22 cellular contexts compared by ENCODE assay signal in genomic region chr2:37052600-37053332, GRCh38. TPM values are rescaled to one million over a fixed set of nuclear protein-coding genes. Genes with fewer than 3 reads are reported as not detected.
DNase-seq lines count a peak whose midpoint lies in the region; ATAC-seq, FAIRE-seq and TF ChIP-seq lines count a peak whose summit lies in the region.
"Had no signal": no experiment of that assay in that cellular context is flagged by ENCODE, and none has a peak within 500 bp of the region (broad histone marks: within the 10 kb centered on the region; RNA-seq: fewer than 3 reads in every experiment).

No MANE protein-coding gene starts in this region.

- POLR2A ChIA-PET in K562 (lab: Yijun Ruan, JAX) = no interaction called here
- POLR2A ChIA-PET in activated CD4-positive, alpha-beta T cell treated with anti-CD3 and anti-CD28 coated beads for 36 hours (lab: Charles Lee) = no interaction called here

- ATAC-seq in CD4-positive, CD25-positive, alpha-beta regulatory T cell (ENCODE audit: low read depth in 2 of 2) = no peak
- no peak for ATAC-seq in K562
- no peak for ATAC-seq in activated CD4-positive, alpha-beta T cell treated with anti-CD3 and anti-CD28 coated beads for 36 hours
- ATAC-seq: GM23338, Panc1 had no signal

- H3K4me3 Mint-ChIP-seq in CD4-positive, CD25-positive, alpha-beta regulatory T cell = no peak overlapping the region
- H3K4me3 Mint-ChIP-seq in activated CD4-positive, alpha-beta T cell treated with anti-CD3 and anti-CD28 coated beads for 36 hours = no peak overlapping the region
- H3K4me3 Mint-ChIP-seq: CD8-positive, alpha-beta memory T cell; GM23338 had no signal

- H3K36me3 ChIP-seq in CD4-positive, CD25-positive, alpha-beta regulatory T cell (ENCODE audit: control insufficient read depth, insufficient read depth, low read length) = peaks cover 85% of the 10 kb centered on the region
- H3K36me3 ChIP-seq in K562 (ENCODE audit: control insufficient read depth, insufficient read depth, low read length) = peaks cover 42% of the 10 kb centered on the region; the same call in 2 of the 3 replicates

- H3K79me2 ChIP-seq in K562 (ENCODE audit: control insufficient read depth, insufficient read depth, low read length) = no peaks in the 10 kb centered on the region

- intact Hi-C loops in K562 (cut with micrococcal nuclease) = no loop called here
- intact Hi-C loops in activated CD4-positive, alpha-beta T cell treated with anti-CD3 and anti-CD28 coated beads for 36 hours (cut with DNase I, micrococcal nuclease) = no loop called here

- no TSS peak for BruUV-seq in K562 (replicated peaks; lab: Mats Ljungman, UMichigan)

- H3K27me3 ChIP-seq in CD4-positive, CD25-positive, alpha-beta regulatory T cell (ENCODE audit: control insufficient read depth, insufficient read depth, low read length) = no peaks in the 10 kb centered on the region
- no peaks in the 10 kb centered on the region for H3K27me3 ChIP-seq in K562 (ENCODE audit: control insufficient read depth in 2 of 2, insufficient read depth in 2 of 2, low read length in 2 of 2)
- H3K27me3 ChIP-seq: BLaER1 treated with 17β-estradiol and CSF1 and Interleukin-3, amounts not matched to agents 10 nM and 100 nM had no signal

- H3K4me3 ChIP-seq in CD4-positive, CD25-positive, alpha-beta regulatory T cell (ENCODE audit: low read depth, low read length) = no peak overlapping the region
- no peak overlapping the region for H3K4me3 ChIP-seq in LNCaP clone FGC (ENCODE audit: low read depth, low read length)
- no peak overlapping the region for H3K4me3 ChIP-seq in K562
- H3K4me3 ChIP-seq: BLaER1 treated with 17β-estradiol and CSF1 and Interleukin-3, amounts not matched to agents 10 nM and 100 nM; GM23338 had no signal

- H3K9me3 ChIP-seq in CD4-positive, CD25-positive, alpha-beta regulatory T cell (ENCODE audit: control insufficient read depth in 2 of 2, low read length in 2 of 2) = no peaks in the 10 kb centered on the region
- no peaks in the 10 kb centered on the region for H3K9me3 ChIP-seq in K562 (replicated peaks; ENCODE audit: control insufficient read depth, insufficient read depth, low read depth, low read length)
- H3K9me3 ChIP-seq: BLaER1 treated with 17β-estradiol and CSF1 and Interleukin-3, amounts not matched to agents 10 nM and 100 nM; SK-N-SH had no signal

- H3K27me3 Mint-ChIP-seq in CD4-positive, CD25-positive, alpha-beta regulatory T cell = no peaks in the 10 kb centered on the region
- no peaks in the 10 kb centered on the region for H3K27me3 Mint-ChIP-seq in activated CD4-positive, alpha-beta T cell treated with anti-CD3 and anti-CD28 coated beads for 36 hours
- H3K27me3 Mint-ChIP-seq: CD8-positive, alpha-beta memory T cell had no signal

- H3K9me1 ChIP-seq in K562 (ENCODE audit: control insufficient read depth, insufficient read depth, low read length) = no peaks in the 10 kb centered on the region

- WGBS in K562 (ENCODE audit: insufficient coverage, low coverage, missing lambda C conversion rate) = 70% methylated on average over 5 of the region's 5 CpGs

- CTCF ChIA-PET in K562 (lab: Yijun Ruan, JAX; ENCODE audit: low intra/inter-chr PET ratio) = interaction anchor here (0.6 kb wide), 1 partner anchor 39 kb away, joined by 4 read pairs; no protein-coding TSS in a partner anchor
- CTCF ChIA-PET in activated CD4-positive, alpha-beta T cell treated with anti-CD3 and anti-CD28 coated beads for 36 hours (lab: Charles Lee) = interaction anchor here (0.6 to 1.0 kb wide), 2 partner anchors 10 to 900 kb away, joined by 3 read pairs; no protein-coding TSS in a partner anchor

- no peak for TF ChIP-seq CTCF in LNCaP clone FGC (IDR thresholded peaks at IDR 0.05; ENCODE audit: control insufficient read depth, extremely low read depth, insufficient read depth)
- no peak for TF ChIP-seq CTCF in K562 (IDR thresholded peaks at IDR 0.05 in 2 of 3, conservative IDR thresholded peaks at IDR 0.05 in 1 of 3; ENCODE audit: insufficient read depth in 2 of 3, low read depth in 1 of 3, low read length in 3 of 3)

- DNase-seq in CD4-positive, CD25-positive, alpha-beta regulatory T cell = no peak
- DNase-seq in LNCaP clone FGC (ENCODE audit: low read depth) (peak; percentile 19), K562 (ENCODE audit: extremely low read depth in 1 of 4, low spot score in 3 of 4) (no peak), iris pigment epithelial cell (ENCODE audit: low read depth) (peak; percentile 6), NCI-H1417 (lab: John Stamatoyannopoulos, UW) (no peak), NCI-H1930 (lab: John Stamatoyannopoulos, UW) (no peak), DMS53 treated with DMSO at 0.1 percent for 48 hours (lab: John Stamatoyannopoulos, UW; ENCODE audit: unreplicated experiment) (no peak)
- no peak for DNase-seq in activated CD4-positive, alpha-beta T cell treated with anti-CD3 and anti-CD28 coated beads for 36 hours
- DNase-seq: CD8-positive, alpha-beta memory T cell; DMS53; HCEC 1CT; NCI-H1092 treated with DMSO at 0.1 percent for 48 hours; NCI-H187; NCI-H226; NCI-H526; Right ventricle myocardium superior; SK-N-SH had no signal

- peaks cover 0 to 19% (median 3%) of the 10 kb centered on the region in 4 donors for H3K4me1 Mint-ChIP-seq in CD4-positive, CD25-positive, alpha-beta regulatory T cell
- H3K4me1 Mint-ChIP-seq in activated CD4-positive, alpha-beta T cell treated with anti-CD3 and anti-CD28 coated beads for 36 hours = no peaks in the 10 kb centered on the region
- H3K4me1 Mint-ChIP-seq: GM23338 had no signal

- TF ChIP-seq EP300 in K562 (IDR thresholded peaks at IDR 0.05; ENCODE audit: low read length) = no peak

- no peak for FAIRE-seq in K562 (lab: Jason Lieb, UNC)
- FAIRE-seq: GM12891 had no signal

- H2AFZ ChIP-seq in K562 (ENCODE audit: low read depth, low read length) = no peak overlapping the region
- H2AFZ ChIP-seq: GM23338 had no signal

- H3K27ac Mint-ChIP-seq in CD4-positive, CD25-positive, alpha-beta regulatory T cell = peak overlapping the region in 2 of 3 donors; percentile 21 to 39
- H3K27ac Mint-ChIP-seq in activated CD4-positive, alpha-beta T cell treated with anti-CD3 and anti-CD28 coated beads for 36 hours = no peak overlapping the region
- H3K27ac Mint-ChIP-seq: GM23338 had no signal

- H4K20me1 ChIP-seq in K562 (replicated peaks; ENCODE audit: control insufficient read depth, insufficient read depth, low read length) = no peaks in the 10 kb centered on the region
- H4K20me1 ChIP-seq: BLaER1 treated with 17β-estradiol and CSF1 and Interleukin-3, amounts not matched to agents 10 nM and 100 nM had no signal

- H3K36me3 Mint-ChIP-seq in CD4-positive, CD25-positive, alpha-beta regulatory T cell = peaks cover 41% of the 10 kb centered on the region
- peaks cover 34% of the 10 kb centered on the region for H3K36me3 Mint-ChIP-seq in activated CD4-positive, alpha-beta T cell treated with anti-CD3 and anti-CD28 coated beads for 36 hours (ENCODE audit: low read depth)

- no peak overlapping the region for H3K27ac ChIP-seq in CD4-positive, CD25-positive, alpha-beta regulatory T cell (ENCODE audit: insufficient read depth, low read length, poor library complexity, severe bottlenecking)
- H3K27ac ChIP-seq in K562 (ENCODE audit: extremely low read depth, low read depth, low read length) = no peak overlapping the region
- H3K27ac ChIP-seq: BLaER1 treated with 17β-estradiol and CSF1 and Interleukin-3, amounts not matched to agents 10 nM and 100 nM; KMS-11 had no signal

- TF ChIP-seq POLR2A in K562 (conservative IDR thresholded peaks at IDR 0.05) = no peak

- in situ Hi-C loops in K562 (cut with MboI) = no loop called here

- no peaks in the 10 kb centered on the region for H3K9me3 Mint-ChIP-seq in CD4-positive, CD25-positive, alpha-beta regulatory T cell
- H3K9me3 Mint-ChIP-seq in activated CD4-positive, alpha-beta T cell treated with anti-CD3 and anti-CD28 coated beads for 36 hours (ENCODE audit: low read depth) = no peaks in the 10 kb centered on the region
- H3K9me3 Mint-ChIP-seq: CD8-positive, alpha-beta memory T cell; GM23338 had no signal

- no peak overlapping the region for H3K9ac ChIP-seq in K562 (ENCODE audit: insufficient read depth in 1 of 2, low read depth in 2 of 2, low read length in 2 of 2)
- H3K9ac ChIP-seq: BLaER1 treated with 17β-estradiol and CSF1 and Interleukin-3, amounts not matched to agents 10 nM and 100 nM; KMS-11; SK-N-SH had no signal

- no peak for TF ChIP-seq RAD21 in K562 (CRISPR knock-in tag; conservative IDR thresholded peaks at IDR 0.05 in 1 of 2, IDR thresholded peaks at IDR 0.05 in 1 of 2)

- no peak overlapping the region for H3K4me2 ChIP-seq in K562 (ENCODE audit: insufficient read depth, low read length)
- H3K4me2 ChIP-seq: BLaER1 treated with 17β-estradiol and CSF1 and Interleukin-3, amounts not matched to agents 10 nM and 100 nM; GM23338; KMS-11; SK-N-SH had no signal

- H3K4me1 ChIP-seq in CD4-positive, CD25-positive, alpha-beta regulatory T cell (ENCODE audit: control insufficient read depth, insufficient read depth, low read length, poor library complexity, severe bottlenecking) = no peaks in the 10 kb centered on the region
- no peaks in the 10 kb centered on the region for H3K4me1 ChIP-seq in K562 (replicated peaks in 1 of 2; ENCODE audit: control insufficient read depth in 2 of 2, insufficient read depth in 2 of 2, low read length in 2 of 2)
- H3K4me1 ChIP-seq: BLaER1 treated with 17β-estradiol and CSF1 and Interleukin-3, amounts not matched to agents 10 nM and 100 nM had no signal

RNA-seq across cellular contexts. Expression of gene HEATR5B, which starts 31.4 kb away (rescaled TPM):
- total RNA-seq in CD4-positive, CD25-positive, alpha-beta regulatory T cell = 49.1 TPM
- polyA plus RNA-seq in CD4-positive, CD25-positive, alpha-beta regulatory T cell = 10 to 100 TPM in 2 of 4 donors, 1 to 10 TPM in 2; 7.4 to 13.6 (median 9.8) TPM
- total RNA-seq in K562 (2011; cell fraction: chromatin; rRNA removed; ENCODE audit: low replicate concordance) = 36.7 and 98.7 TPM in 2 replicates
- 17.5 and 22.0 TPM in 2 replicates for total RNA-seq in K562 (2011; cell fraction: nucleolus; rRNA removed)
- 32.4 and 33.7 TPM in 2 replicates for total RNA-seq in K562 (2011; cell fraction: nucleoplasm; rRNA removed)
- total RNA-seq in K562 (2014; rRNA removed) (9.8 and 13.6 TPM in 2 replicates), K562 (2014; rRNA removed; fragmentation: Illumina TruSeq; extraction: Trizol) (16.9 and 18.2 TPM in 2 replicates), K562 (2015; rRNA removed; fragmentation: Illumina TruSeq; extraction: Trizol) (15.5 and 17.6 TPM in 2 replicates), K562 (2021) (12.2 and 12.7 TPM in 2 replicates)
- polyA plus RNA-seq in K562 (2011; rRNA removed) (18.4 and 21.7 TPM in 2 replicates), K562 (2014; fragmentation: Illumina TruSeq; extraction: Trizol) (10.2 and 10.8 TPM in 2 replicates), K562 (2014; fragmentation: Nextera tagmentation; extraction: Ambion mirVana) (1 to 10 TPM; 4.2 to 4.7 TPM), K562 (2014; rRNA removed) (10.1 and 10.6 TPM in 2 replicates)
- polyA plus RNA-seq in K562 (2011; cell fraction: cytosol; rRNA removed) = 8.4 and 12.7 TPM in 2 replicates
- polyA plus RNA-seq in K562 (2011; cell fraction: nucleus; rRNA removed) = 25.3 and 29.8 TPM in 2 replicates
- polyA plus RNA-seq in K562 (2012) = 7.5 TPM in 2 replicates
- 48.8 and 55.7 TPM in 2 replicates for polyA minus RNA-seq in K562 (2011; rRNA and poly(A)+ RNA removed)
- 9.5 and 17.7 TPM in 2 replicates for polyA minus RNA-seq in K562 (2011; cell fraction: cytosol; rRNA and poly(A)+ RNA removed)
- 22.9 and 33.2 TPM in 2 replicates for polyA minus RNA-seq in K562 (2011; cell fraction: nucleus; rRNA and poly(A)+ RNA removed)
- 10 to 100 TPM; 15.2 TPM for total RNA-seq in activated CD4-positive, alpha-beta T cell treated with anti-CD3 and anti-CD28 coated beads for 36 hours

RNA-seq across cellular contexts. Expression of gene GPATCH11, which starts 31.6 kb away (rescaled TPM):
- 10.5 TPM for total RNA-seq in CD4-positive, CD25-positive, alpha-beta regulatory T cell
- 10 to 100 TPM in 2 of 4 donors, 1 to 10 TPM in 2; 9.6 to 11.3 (median 10.2) TPM for polyA plus RNA-seq in CD4-positive, CD25-positive, alpha-beta regulatory T cell
- total RNA-seq in K562 (2011; cell fraction: chromatin; rRNA removed; ENCODE audit: low replicate concordance) = 3.7 and 17.7 TPM in 2 replicates
- 1.3 and 3.0 TPM in 2 replicates for total RNA-seq in K562 (2011; cell fraction: nucleolus; rRNA removed)
- total RNA-seq in K562 (2011; cell fraction: nucleoplasm; rRNA removed) = 8.0 and 15.8 TPM in 2 replicates
- total RNA-seq in K562 (2014; rRNA removed) (10.0 and 11.3 TPM in 2 replicates), K562 (2014; rRNA removed; fragmentation: Illumina TruSeq; extraction: Trizol) (23.9 and 27.1 TPM in 2 replicates), K562 (2015; rRNA removed; fragmentation: Illumina TruSeq; extraction: Trizol) (20.0 and 22.8 TPM in 2 replicates), K562 (2021) (9.9 and 10.5 TPM in 2 replicates)
- polyA plus RNA-seq in K562 (2011; rRNA removed) (12.9 and 18.1 TPM in 2 replicates), K562 (2014; fragmentation: Illumina TruSeq; extraction: Trizol) (18.2 and 21.5 TPM in 2 replicates), K562 (2014; fragmentation: Nextera tagmentation; extraction: Ambion mirVana) (10 to 100 TPM in 1 of 2 experiments, 1 to 10 TPM in 1; 7.9 to 11.3 TPM), K562 (2014; rRNA removed) (15.2 and 15.6 TPM in 2 replicates)
- 2.3 and 5.5 TPM in 2 replicates for polyA plus RNA-seq in K562 (2011; cell fraction: cytosol; rRNA removed)
- polyA plus RNA-seq in K562 (2011; cell fraction: nucleus; rRNA removed) = 2.5 and 3.1 TPM in 2 replicates
- 10.0 and 11.2 TPM in 2 replicates for polyA plus RNA-seq in K562 (2012)
- polyA minus RNA-seq in K562 (2011; rRNA and poly(A)+ RNA removed) = 10.9 and 13.7 TPM in 2 replicates
- polyA minus RNA-seq in K562 (2011; cell fraction: cytosol; rRNA and poly(A)+ RNA removed) = 4.3 and 4.8 TPM in 2 replicates
- 2.3 and 3.6 TPM in 2 replicates for polyA minus RNA-seq in K562 (2011; cell fraction: nucleus; rRNA and poly(A)+ RNA removed)
- total RNA-seq in activated CD4-positive, alpha-beta T cell treated with anti-CD3 and anti-CD28 coated beads for 36 hours = 10 to 100 TPM in 1 of 2 experiments, 1 to 10 TPM in 1; 9.6 to 10.0 TPM

Comparison
In these comparisons a context has a peak if more than half of its experiments do, and no peak if none do; other contexts are left out.
1. DNase-seq: peak in LNCaP clone FGC (single experiment) and iris pigment epithelial cell (single experiment); none in CD4-positive, CD25-positive, alpha-beta regulatory T cell (0 of 3), K562 (0 of 4), NCI-H1417 (0 of 3), NCI-H1930 (0 of 2), activated CD4-positive, alpha-beta T cell treated with anti-CD3 and anti-CD28 coated beads for 36 hours (single experiment) and DMS53 treated with DMSO at 0.1 percent for 48 hours (single experiment).